Comparison of ENCODE assay signal across 20 cellular contexts in the genomic region with DNA sequence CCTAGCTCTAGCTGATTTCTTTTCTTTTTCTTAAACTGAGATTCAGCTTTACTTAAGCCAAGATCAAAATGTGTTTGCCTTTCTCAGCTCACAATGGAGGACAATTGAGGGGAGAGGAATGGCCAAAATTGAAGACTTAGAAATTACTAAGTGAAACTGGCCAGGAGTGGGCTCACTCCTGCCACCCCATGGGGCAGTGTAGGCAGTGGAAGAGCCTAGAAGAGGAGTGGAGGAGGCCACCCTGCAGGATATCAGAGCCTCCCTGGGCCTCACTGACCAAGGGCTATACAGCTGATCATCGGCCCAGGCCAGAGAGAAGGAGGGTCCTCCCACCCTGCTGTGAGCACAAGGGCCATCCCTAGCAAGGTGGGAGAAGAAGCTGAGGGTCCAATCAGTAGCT.
A peak's percentile ranks its signal among the peaks of the same experiment; 100 is the strongest.
DNase-seq lines count a peak whose midpoint lies in the region; ATAC-seq, FAIRE-seq and TF ChIP-seq lines count a peak whose summit lies in the region.
"Had no signal": no experiment of that assay in that cellular context is flagged by ENCODE, and none has a peak within 500 bp of the region (broad histone marks: within the 10 kb centered on the region; RNA-seq: fewer than 3 reads in every experiment).

No MANE protein-coding gene starts in this region.

- H2AK5ac ChIP-seq in H1 (ENCODE audit: low read depth, low read length): peak overlapping the region; percentile 83

- H3K9ac ChIP-seq in PC-3 (ENCODE audit: low read length) (no peak overlapping the region), H1 (replicated peaks in 1 of 4; ENCODE audit: extremely low read depth in 1 of 4, low read depth in 3 of 4, low read length in 3 of 4) (no peak overlapping the region)

- ATAC-seq in CD4-positive, CD25-positive, alpha-beta regulatory T cell (ENCODE audit: low read depth in 2 of 2): no peak
- no peak for ATAC-seq in PC-3
- ATAC-seq: lower lobe of right lung; stimulated activated naive CD8-positive, alpha-beta T cell treated with anti-CD3 and anti-CD28 coated beads, Interleukin-15, amount 100 ng/mL, for 72 hours had no signal

- H3K9me3 ChIP-seq in CD4-positive, CD25-positive, alpha-beta regulatory T cell (ENCODE audit: control insufficient read depth in 2 of 2, low read length in 2 of 2): no peaks in the 10 kb centered on the region
- H3K9me3 ChIP-seq in CD8-positive, alpha-beta memory T cell (ENCODE audit: low read length): no peaks in the 10 kb centered on the region
- H3K9me3 ChIP-seq in PC-3 (ENCODE audit: low read length) (no peaks in the 10 kb centered on the region), H1 (ENCODE audit: insufficient read depth in 2 of 2, low read depth in 1 of 2, low read length in 1 of 2) (no peaks in the 10 kb centered on the region)
- H3K9me3 ChIP-seq: lower lobe of right lung, spleen had no signal

- H3K79me2 ChIP-seq in PC-3 (ENCODE audit: low read length) (no peaks in the 10 kb centered on the region), H1 (ENCODE audit: control insufficient read depth in 1 of 2, insufficient read depth in 2 of 2, low read length in 2 of 2) (no peaks in the 10 kb centered on the region)

- no peak overlapping the region for H2BK15ac ChIP-seq in H1 (ENCODE audit: low read length)

- TF ChIP-seq CTCF in PC-3 (conservative IDR thresholded peaks at IDR 0.05; ENCODE audit: low read depth, low read length) (0 out of 2 replicates have a peak, but pooled peaks have one; percentile 9), H1 (IDR thresholded peaks at IDR 0.05; ENCODE audit: control extremely low read depth in 1 of 3, insufficient read depth in 1 of 3, low read depth in 1 of 3, low read length in 3 of 3) (peak; percentile 14 to 31 (median 20); a peak in 3 of 4 replicates)

- CTCF ChIA-PET in CD8-positive, alpha-beta memory T cell (lab: Charles Lee): interaction anchor here (1.0 kb wide), 1 partner anchor 279 kb away, joined by 3 read pairs; no protein-coding TSS in a partner anchor
- CTCF ChIA-PET in PC-3 (lab: Charles Lee): no interaction called here
- CTCF ChIA-PET in H1 (lab: Charles Lee; ENCODE audit: partially characterized antibody): interaction anchor here (0.6 to 2.0 kb wide), 8 partner anchors 9 to 1070 kb away, joined by 3 to 12 read pairs (median 4); no protein-coding TSS in a partner anchor

- 0 out of 2 replicates have a peak overlapping the region, but pooled peaks have one; percentile 21 for H2BK20ac ChIP-seq in H1 (ENCODE audit: low read length)

- POLR2A ChIA-PET in CD8-positive, alpha-beta memory T cell (lab: Charles Lee): no interaction called here
- POLR2A ChIA-PET in PC-3 (lab: Charles Lee; ENCODE audit: unreplicated experiment): no interaction called here
- POLR2A ChIA-PET in H1 (lab: Charles Lee; ENCODE audit: partially characterized antibody): interaction anchor here (2.0 kb wide), 1 partner anchor 10 kb away, joined by 7 read pairs; no protein-coding TSS in a partner anchor

- H2BK5ac ChIP-seq in H1 (ENCODE audit: low read depth, low read length): peak overlapping the region; percentile 67; the same call in 1 of the 2 replicates

- 100% methylated on average over 1 of the region's 1 CpG; no CpG with 5 or more reads in 1 of the 2 experiments for WGBS in H1 (ENCODE audit: extremely low coverage in 1 of 2, insufficient coverage in 1 of 2, insufficient read length in 1 of 2, insufficient replicate concordance in 2 of 2, low coverage in 1 of 2, low lambda C conversion rate in 2 of 2, missing lambda C conversion rate in 1 of 2), 2 experiments

- H3K4ac ChIP-seq in H1 (replicated peaks; ENCODE audit: insufficient read length, low read depth, low read length): no peak overlapping the region

- no peak for TF ChIP-seq EP300 in H1 (IDR thresholded peaks at IDR 0.05; ENCODE audit: borderline replicate concordance in 1 of 2, low read depth in 2 of 2, low read length in 2 of 2)

- H4K20me1 ChIP-seq in PC-3 (ENCODE audit: low read length): no peaks in the 10 kb centered on the region
- H4K20me1 ChIP-seq in H1 (replicated peaks in 1 of 2; ENCODE audit: control insufficient read depth in 1 of 2, insufficient read depth in 2 of 2, low read length in 2 of 2): no peaks in the 10 kb centered on the region

- H3K27me3 ChIP-seq in CD4-positive, CD25-positive, alpha-beta regulatory T cell (ENCODE audit: control insufficient read depth, insufficient read depth, low read length): no peaks in the 10 kb centered on the region
- peaks cover 5% of the 10 kb centered on the region for H3K27me3 ChIP-seq in CD8-positive, alpha-beta memory T cell (ENCODE audit: insufficient read depth, low read length, poor library complexity, severe bottlenecking)
- no peaks in the 10 kb centered on the region for H3K27me3 ChIP-seq in PC-3 (ENCODE audit: low read length)
- H3K27me3 ChIP-seq in H1 (replicated peaks in 1 of 4; ENCODE audit: control insufficient read depth in 3 of 4, extremely low read depth in 1 of 4, insufficient read depth in 3 of 4, low read length in 3 of 4): no peaks in the 10 kb centered on the region
- H3K27me3 ChIP-seq: spleen, tibial nerve had no signal

- H3K9me2 ChIP-seq in PC-3 (replicated peaks; ENCODE audit: low read length): no peaks in the 10 kb centered on the region

- H3K9me3 Mint-ChIP-seq in CD4-positive, CD25-positive, alpha-beta regulatory T cell: peaks cover 0 to 2% (median 0%) of the 10 kb centered on the region in 7 donors
- no peaks in the 10 kb centered on the region for H3K9me3 Mint-ChIP-seq in CD8-positive, alpha-beta memory T cell
- H3K9me3 Mint-ChIP-seq: stimulated activated naive CD8-positive, alpha-beta T cell treated with anti-CD3 and anti-CD28 coated beads, Interleukin-15, amount 100 ng/mL, for 72 hours had no signal

- no peak overlapping the region for H3K18ac ChIP-seq in H1 (ENCODE audit: extremely low read depth, low read length)

- H3K4me3 Mint-ChIP-seq in CD4-positive, CD25-positive, alpha-beta regulatory T cell: peak overlapping the region in 3 of 4 donors; percentile 55 to 88 (median 71)
- H3K4me3 Mint-ChIP-seq in CD8-positive, alpha-beta memory T cell: peak overlapping the region in 1 of 7 donors; percentile 26
- H3K4me3 Mint-ChIP-seq: stimulated activated naive CD8-positive, alpha-beta T cell treated with anti-CD3 and anti-CD28 coated beads, Interleukin-15, amount 100 ng/mL, for 72 hours had no signal

- no peak overlapping the region for H4K5ac ChIP-seq in H1 (ENCODE audit: insufficient read length, low read depth, low read length)

- no peak overlapping the region for H3K23ac ChIP-seq in H1 (ENCODE audit: insufficient read length)

- H3K36me3 ChIP-seq in CD4-positive, CD25-positive, alpha-beta regulatory T cell (ENCODE audit: control insufficient read depth, insufficient read depth, low read length): no peaks in the 10 kb centered on the region
- no peaks in the 10 kb centered on the region for H3K36me3 ChIP-seq in CD8-positive, alpha-beta memory T cell (ENCODE audit: insufficient read depth, low read length)
- H3K36me3 ChIP-seq in PC-3 (ENCODE audit: low read depth, low read length) (no peaks in the 10 kb centered on the region), H1 (ENCODE audit: control insufficient read depth in 2 of 4, insufficient read depth in 4 of 4, low read length in 3 of 4) (no peaks in the 10 kb centered on the region; a peak in 1 of 8 replicates)
- H3K36me3 ChIP-seq: lower lobe of right lung, spleen, tibial nerve had no signal

- no peak overlapping the region for H3K4me2 ChIP-seq in PC-3 (ENCODE audit: low read length)
- H3K4me2 ChIP-seq in H1 (ENCODE audit: insufficient read depth in 1 of 2, low read depth in 2 of 2, low read length in 2 of 2): no peak overlapping the region

- H3K27ac ChIP-seq in CD4-positive, CD25-positive, alpha-beta regulatory T cell (ENCODE audit: insufficient read depth, low read length, poor library complexity, severe bottlenecking): peak overlapping the region; percentile 47
- no peak overlapping the region for H3K27ac ChIP-seq in CD8-positive, alpha-beta memory T cell (ENCODE audit: low read depth, low read length)
- H3K27ac ChIP-seq in PC-3 (ENCODE audit: low read length): no peak overlapping the region
- H3K27ac ChIP-seq in H1 (ENCODE audit: low read depth, low read length): no peak overlapping the region
- H3K27ac ChIP-seq: lower lobe of right lung, tibial nerve had no signal

- no peak for DNase-seq in CD4-positive, CD25-positive, alpha-beta regulatory T cell
- no peak for DNase-seq in CD8-positive, alpha-beta memory T cell
- no peak for DNase-seq in PC-3
- no peak for DNase-seq in H1 (ENCODE audit: low read depth in 1 of 2, low spot score in 2 of 2)
- DNase-seq in NCI-H2196 treated with DMSO at 0.1 percent for 48 hours (lab: John Stamatoyannopoulos, UW; ENCODE audit: unreplicated experiment): no peak
- DNase-seq in GOT3 (lab: John Stamatoyannopoulos, UW): no peak
- no peak for DNase-seq in GM12891 (ENCODE audit: insufficient read length, low spot score)
- DNase-seq: activated CD4-positive, alpha-beta T cell treated with anti-CD3 and anti-CD28 coated beads for 48 hours; activated CD8-positive, alpha-beta memory T cell treated with anti-CD3 and anti-CD28 coated beads, Interleukin-2, amount 50 U/mL, for 48 hours; activated gamma-delta T cell; anterior cingulate cortex; foreskin fibroblast; lower lobe of right lung; NCI-H187; NCI-H774; spleen; stimulated activated CD4-positive, alpha-beta T cell treated with anti-CD3 and anti-CD28 coated beads, Interleukin-4, amount 100 ng/mL, for 4 hours; stimulated activated naive CD8-positive, alpha-beta T cell treated with anti-CD3 and anti-CD28 coated beads, Interleukin-15, amount 100 ng/mL, for 72 hours had no signal

- peak overlapping the region; percentile 89; the same call in 1 of the 2 replicates for H2BK12ac ChIP-seq in H1 (ENCODE audit: low read depth, low read length)

- peak overlapping the region; percentile 30 for H4K91ac ChIP-seq in H1 (replicated peaks; ENCODE audit: insufficient read length, low read length)

- no peaks in the 10 kb centered on the region for H3K79me1 ChIP-seq in H1 (ENCODE audit: low read depth, low read length)

- no peak overlapping the region for H3K56ac ChIP-seq in H1 (replicated peaks; ENCODE audit: insufficient read length, low read depth, low read length)

- no peaks in the 10 kb centered on the region for H3F3A ChIP-seq in PC-3 (ENCODE audit: low read length, unreplicated experiment)

- peaks cover 0 to 16% (median 6%) of the 10 kb centered on the region in 4 donors for H3K4me1 Mint-ChIP-seq in CD4-positive, CD25-positive, alpha-beta regulatory T cell
- peaks cover 18 to 21% (median 21%) of the 10 kb centered on the region in 3 donors for H3K4me1 Mint-ChIP-seq in CD8-positive, alpha-beta memory T cell

- H3K23me2 ChIP-seq in H1 (ENCODE audit: low read depth, low read length): no peaks in the 10 kb centered on the region

- H2AFZ ChIP-seq in PC-3 (ENCODE audit: low read length) (no peak overlapping the region), H1 (ENCODE audit: low read length) (no peak overlapping the region)

- TF ChIP-seq POLR2A in H1 (IDR thresholded peaks at IDR 0.05; ENCODE audit: control extremely low read depth in 1 of 2, low read depth in 2 of 2, low read length in 2 of 2) (no peak), GM12891 (IDR thresholded peaks at IDR 0.05; ENCODE audit: low read depth, low read length) (no peak)

- no peak overlapping the region for H3K14ac ChIP-seq in H1 (ENCODE audit: insufficient read length)

- BruUV-seq in PC-3 (replicated peaks; lab: Mats Ljungman, UMichigan): no TSS peak

- H3K4me3 ChIP-seq in CD4-positive, CD25-positive, alpha-beta regulatory T cell (ENCODE audit: low read depth, low read length): no peak overlapping the region
- H3K4me3 ChIP-seq in CD8-positive, alpha-beta memory T cell (ENCODE audit: low read length): no peak overlapping the region
- H3K4me3 ChIP-seq in PC-3 (ENCODE audit: low read length) (no peak overlapping the region), H1 (ENCODE audit: extremely low read depth in 1 of 4, insufficient read depth in 2 of 4, low read depth in 3 of 4, low read length in 4 of 4) (no peak overlapping the region)
- H3K4me3 ChIP-seq: lower lobe of right lung, spleen, tibial nerve had no signal

- no peak for FAIRE-seq in H1 (lab: Jason Lieb, UNC)
- no peak for FAIRE-seq in GM12891 (lab: Jason Lieb, UNC)
- FAIRE-seq: islet of Langerhans had no signal

- peaks cover 49% of the 10 kb centered on the region for H3K4me1 ChIP-seq in CD4-positive, CD25-positive, alpha-beta regulatory T cell (ENCODE audit: control insufficient read depth, insufficient read depth, low read length, poor library complexity, severe bottlenecking)
- H3K4me1 ChIP-seq in CD8-positive, alpha-beta memory T cell (ENCODE audit: insufficient read depth, low read length): peaks cover 53% of the 10 kb centered on the region
- no peaks in the 10 kb centered on the region for H3K4me1 ChIP-seq in PC-3 (ENCODE audit: insufficient read depth, low read length)
- peaks cover 0 to 7% (median 4%) of the 10 kb centered on the region in 4 experiments; a peak in 4 of 7 replicates for H3K4me1 ChIP-seq in H1 (replicated peaks in 1 of 4; ENCODE audit: control insufficient read depth in 3 of 4, insufficient read depth in 4 of 4, low read length in 3 of 4)
- H3K4me1 ChIP-seq: lower lobe of right lung, tibial nerve had no signal

- H3K27me3 Mint-ChIP-seq in CD4-positive, CD25-positive, alpha-beta regulatory T cell: no peaks in the 10 kb centered on the region
- peaks cover 3 to 9% of the 10 kb centered on the region in 2 donors for H3K27me3 Mint-ChIP-seq in CD8-positive, alpha-beta memory T cell
- H3K27me3 Mint-ChIP-seq: stimulated activated naive CD8-positive, alpha-beta T cell treated with anti-CD3 and anti-CD28 coated beads, Interleukin-15, amount 100 ng/mL, for 72 hours had no signal

- H4K8ac ChIP-seq in H1 (ENCODE audit: extremely low read depth, insufficient read depth, low read length): no peak overlapping the region; the same call in 1 of the 2 replicates

- intact Hi-C loops in PC-3 (cut with micrococcal nuclease): no loop called here

- peak in 1 of 2 experiments; percentile 43; a peak in 2 of 4 replicates for TF ChIP-seq RAD21 in H1 (IDR thresholded peaks at IDR 0.05 in 1 of 2, conservative IDR thresholded peaks at IDR 0.05 in 1 of 2; ENCODE audit: low read depth in 2 of 2, low read length in 2 of 2)

- no peak overlapping the region for H2BK120ac ChIP-seq in H1 (replicated peaks; ENCODE audit: low read depth, low read length)

- H3K27ac Mint-ChIP-seq in CD4-positive, CD25-positive, alpha-beta regulatory T cell: peak overlapping the region in 2 of 3 donors; percentile 5 to 94
- H3K27ac Mint-ChIP-seq in CD8-positive, alpha-beta memory T cell: peak overlapping the region in 5 of 8 donors; percentile 27 to 70 (median 66)

- H3K36me3 Mint-ChIP-seq in CD4-positive, CD25-positive, alpha-beta regulatory T cell: no peaks in the 10 kb centered on the region
- peaks cover 0 to 4% (median 0%) of the 10 kb centered on the region in 3 donors for H3K36me3 Mint-ChIP-seq in CD8-positive, alpha-beta memory T cell
